34 cellular contexts compared by ENCODE assay signal in the genomic region with DNA sequence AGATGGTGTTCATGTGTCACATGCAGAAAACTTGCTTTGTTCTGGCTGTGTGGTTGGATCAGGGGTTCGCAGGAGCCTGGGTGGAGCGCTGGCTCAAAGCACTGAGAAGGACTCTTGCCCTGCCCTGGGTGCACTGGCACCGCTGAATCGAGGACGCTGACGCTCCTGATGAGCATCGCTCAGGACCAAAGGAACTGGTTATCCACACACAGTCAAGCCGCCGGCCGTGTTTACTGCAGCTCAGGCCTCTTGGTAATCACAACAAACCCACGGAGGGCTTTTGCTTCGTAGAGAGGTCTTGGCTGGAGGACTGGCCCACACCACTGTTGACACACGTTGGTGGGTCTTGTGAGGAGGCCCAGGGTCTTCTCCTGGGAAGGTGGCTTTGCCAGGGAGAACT.
"Had no signal": no experiment of that assay in that cellular context is flagged by ENCODE, and none has a peak within 500 bp of the region (broad histone marks: within the 10 kb centered on the region; RNA-seq: fewer than 3 reads in every experiment).

No MANE protein-coding gene starts in this region.

- H3K27me3 ChIP-seq: MG63 had no signal

- H3K27ac ChIP-seq: KMS-11 had no signal

- H3K4me3 ChIP-seq: MG63 had no signal

- H3K36me3 ChIP-seq: MG63 had no signal

- DNase-seq: Kasumi-1, KG1, MG63, MM.1S, MV-4-11, NCI-H1048, NCI-H1092, NCI-H1092 treated with DMSO at 0.1 percent for 48 hours, NCI-H1105, NCI-H1105 treated with DMSO at 0.1 percent for 48 hours, NCI-H1417, NCI-H1417 treated with DMSO at 0.1 percent for 48 hours, NCI-H1436, NCI-H1436 treated with DMSO at 0.1 percent for 48 hours, NCI-H146, NCI-H1694, NCI-H1694 treated with DMSO at 0.1 percent for 48 hours, NCI-H187, NCI-H187 treated with DMSO at 0.1 percent for 48 hours, NCI-H1930, NCI-H2029, NCI-H2029 treated with DMSO at 0.1 percent for 48 hours, NCI-H2081, NCI-H2081 treated with DMSO at 0.1 percent for 48 hours, NCI-H2107, NCI-H2171 treated with DMSO at 0.1 percent for 48 hours, NCI-H2227 treated with DMSO at 0.1 percent for 48 hours, NCI-H226, NCI-H345, NCI-H446, NCI-H446 treated with DMSO at 0.1 percent for 48 hours, NCI-H510A, NCI-H510A treated with DMSO at 0.1 percent for 48 hours had no signal

- H3K9ac ChIP-seq: KMS-11 had no signal

- H3K4me2 ChIP-seq: KMS-11 had no signal

- H3K9me3 ChIP-seq: MG63 had no signal
